24 cellular contexts compared by ENCODE assay signal in genomic region chr20:1908191-1908590, GRCh38. TPM values are rescaled to one million over a fixed set of nuclear protein-coding genes. Genes with fewer than 3 reads are reported as not detected.
"Had no signal": no experiment of that assay in that cellular context is flagged by ENCODE, and none has a peak within 500 bp of the region (broad histone marks: within the 10 kb centered on the region; RNA-seq: fewer than 3 reads in every experiment).

No MANE protein-coding gene starts in this region.

- H3K9me3 ChIP-seq: heart right ventricle, sigmoid colon, tibial artery had no signal

- H3K4me1 ChIP-seq: parathyroid adenoma had no signal

- H3K27ac Mint-ChIP-seq: activated naive CD8-positive, alpha-beta T cell treated with anti-CD3 and anti-CD28 coated beads for 36 hours; activated T-cell treated with anti-CD3 and anti-CD28 coated beads, Interleukin-2, amount 50 U/mL, for 24 hours; activated T-helper 2 cell treated with anti-CD3 and anti-CD28 coated beads, Interferon-gamma antibody, Interleukin-2, Interleukin-4, amounts not matched to agents 10 μg/mL and 5 μg/mL and 100 μg/mL, durations not matched to agents 14 hours and 24 hours and 36 hours; natural killer cell treated with Interleukin-12 subunit alpha and Interleukin-12 subunit beta and Interleukin-15 and Interleukin-18, amount 100 ng/mL, for 72 hours; T-helper 1 cell treated with Interleukin-12 subunit alpha and Interleukin-12 subunit beta and Interleukin-4 antibody, amounts not matched to agents 30 μg/mL and 1 μg/mL, for 36 hours; WTC11 had no signal

- H3K9me3 Mint-ChIP-seq: activated naive CD8-positive, alpha-beta T cell treated with anti-CD3 and anti-CD28 coated beads for 36 hours; activated T-cell treated with anti-CD3 and anti-CD28 coated beads, Interleukin-2, amount 50 U/mL, for 24 hours; activated T-helper 2 cell treated with anti-CD3 and anti-CD28 coated beads, Interferon-gamma antibody, Interleukin-2, Interleukin-4, amounts not matched to agents 10 μg/mL and 5 μg/mL and 100 μg/mL, durations not matched to agents 14 hours and 24 hours and 36 hours; natural killer cell treated with Interleukin-12 subunit alpha and Interleukin-12 subunit beta and Interleukin-15 and Interleukin-18, amount 100 ng/mL, for 72 hours; T-helper 1 cell treated with Interleukin-12 subunit alpha and Interleukin-12 subunit beta and Interleukin-4 antibody, amounts not matched to agents 30 μg/mL and 1 μg/mL, for 36 hours had no signal

- FAIRE-seq: endometrium had no signal

- DNase-seq: activated CD8-positive, alpha-beta memory T cell treated with anti-CD3 and anti-CD28 coated beads, Interleukin-2, amount 50 U/mL, for 4 hours; activated naive CD4-positive, alpha-beta T cell treated with Interleukin-2 at 50 U/mL for 16 hours; activated naive CD8-positive, alpha-beta T cell treated with anti-CD3 and anti-CD28 coated beads for 36 hours; activated T-cell treated with anti-CD3 and anti-CD28 coated beads, Interleukin-2, amount 50 U/mL, for 24 hours; cerebellar nuclear complex; effector CD4-positive, alpha-beta T cell; erythroblast; heart right ventricle; islet precursor cell; left cardiac atrium; midbrain; nucleus accumbens; sigmoid colon; stimulated activated CD4-positive, alpha-beta T cell treated with anti-CD3 and anti-CD28 coated beads, Interleukin-2, amount 100 ng/mL, for 48 hours; stimulated activated CD8-positive, alpha-beta memory T cell treated with anti-CD3 and anti-CD28 coated beads, Interleukin-4, amount 100 ng/mL, for 48 hours; stimulated activated naive CD4-positive, alpha-beta T cell treated with Interleukin-2 at 50 U/mL for 16 hours; T1000; tibial artery had no signal

- H3K36me3 Mint-ChIP-seq: activated naive CD8-positive, alpha-beta T cell treated with anti-CD3 and anti-CD28 coated beads for 36 hours; natural killer cell treated with Interleukin-12 subunit alpha and Interleukin-12 subunit beta and Interleukin-15 and Interleukin-18, amount 100 ng/mL, for 72 hours had no signal

- ATAC-seq: WTC11 had no signal

- H3K4me3 Mint-ChIP-seq: activated naive CD8-positive, alpha-beta T cell treated with anti-CD3 and anti-CD28 coated beads for 36 hours; activated T-cell treated with anti-CD3 and anti-CD28 coated beads, Interleukin-2, amount 50 U/mL, for 24 hours; natural killer cell treated with Interleukin-12 subunit alpha and Interleukin-12 subunit beta and Interleukin-15 and Interleukin-18, amount 100 ng/mL, for 72 hours; T-helper 1 cell treated with Interleukin-12 subunit alpha and Interleukin-12 subunit beta and Interleukin-4 antibody, amounts not matched to agents 30 μg/mL and 1 μg/mL, for 36 hours; WTC11 had no signal

- H3K4me3 ChIP-seq: heart right ventricle, sigmoid colon, tibial artery had no signal

- H3K27me3 ChIP-seq: heart right ventricle, sigmoid colon, tibial artery had no signal

- H3K27ac ChIP-seq: parathyroid adenoma, sigmoid colon, tibial artery had no signal

RNA-seq across cellular contexts. Expression of gene SIRPA, which starts 13.0 kb away (rescaled TPM):
- total RNA-seq: activated T-helper 2 cell treated with anti-CD3 and anti-CD28 coated beads, Interferon-gamma antibody, Interleukin-2, Interleukin-4, amounts not matched to agents 10 μg/mL and 5 μg/mL and 100 μg/mL, durations not matched to agents 14 hours and 24 hours and 36 hours had no signal
